Comparison of ENCODE assay signal across 1 cellular context in genomic region chr5:32330126-32330971, GRCh38.
TF ChIP-seq lines count a peak whose summit lies in the region.

No MANE protein-coding gene starts in this region.

TF ChIP-seq in HepG2, 621 proteins besides CTCF, POLR2A, EP300 and RAD21 (continued from another document and continues in another):
- TF ChIP-seq ZFP91 (CRISPR knock-in tag; IDR thresholded peaks at IDR 0.05; ENCODE audit: borderline replicate concordance), result peak; percentile 36; the same call in 1 of the 2 replicates
- no peak for TF ChIP-seq XBP1 (CRISPR knock-in tag; IDR thresholded peaks at IDR 0.05)
- no peak for TF ChIP-seq DBP (CRISPR knock-in tag; IDR thresholded peaks at IDR 0.05; ENCODE audit: not compliant biosample characterization)
- no peak for TF ChIP-seq PCBP1 (IDR thresholded peaks at IDR 0.05; ENCODE audit: borderline replicate concordance, low read depth, low read length)
- peak; percentile 73; the same call in 1 of the 2 replicates for TF ChIP-seq SALL1 (CRISPR knock-in tag; IDR thresholded peaks at IDR 0.05)
- no peak for TF ChIP-seq ZNF607 (CRISPR knock-in tag; IDR thresholded peaks at IDR 0.05; ENCODE audit: borderline replicate concordance)
- TF ChIP-seq ETV5 (CRISPR knock-in tag; IDR thresholded peaks at IDR 0.05; ENCODE audit: borderline replicate concordance), result peak; percentile 50; the same call in 1 of the 2 replicates
- no peak for TF ChIP-seq PHF21A (CRISPR knock-in tag; IDR thresholded peaks at IDR 0.05)
- no peak for TF ChIP-seq NR3C1 (CRISPR knock-in tag; IDR thresholded peaks at IDR 0.05)
- no peak for TF ChIP-seq ZNF264 (CRISPR knock-in tag; IDR thresholded peaks at IDR 0.05)
- no peak for TF ChIP-seq ZNF652 (CRISPR knock-in tag; IDR thresholded peaks at IDR 0.05; ENCODE audit: borderline replicate concordance, low read depth)
- no peak for TF ChIP-seq ZNF660 (CRISPR knock-in tag; IDR thresholded peaks at IDR 0.05; ENCODE audit: borderline replicate concordance, low read depth)
- TF ChIP-seq TGIF2 (CRISPR knock-in tag; IDR thresholded peaks at IDR 0.05), result no peak
- TF ChIP-seq ZNF570 (CRISPR knock-in tag; IDR thresholded peaks at IDR 0.05; ENCODE audit: borderline replicate concordance), result no peak
- no peak for TF ChIP-seq ZNF597 (CRISPR knock-in tag; IDR thresholded peaks at IDR 0.05)
- no peak for TF ChIP-seq ZNF276 (CRISPR knock-in tag; IDR thresholded peaks at IDR 0.05; ENCODE audit: low read depth)
- TF ChIP-seq ZNF557 (CRISPR knock-in tag; IDR thresholded peaks at IDR 0.05), result no peak
- 0 out of 2 replicates have a peak, but pooled peaks have one; percentile 18 for TF ChIP-seq KDM5B (CRISPR knock-in tag; IDR thresholded peaks at IDR 0.05; ENCODE audit: borderline replicate concordance)
- no peak for TF ChIP-seq PRDM15 (CRISPR knock-in tag; IDR thresholded peaks at IDR 0.05)
- TF ChIP-seq ATAD3A (CRISPR knock-in tag; IDR thresholded peaks at IDR 0.05), result no peak
- no peak for TF ChIP-seq CENPBD1 (CRISPR knock-in tag; IDR thresholded peaks at IDR 0.05; ENCODE audit: borderline replicate concordance, low read depth)
- TF ChIP-seq IRX3 (CRISPR knock-in tag; IDR thresholded peaks at IDR 0.05; ENCODE audit: borderline replicate concordance, low read depth), result no peak
- no peak for TF ChIP-seq ZBTB34 (CRISPR knock-in tag; IDR thresholded peaks at IDR 0.05)
- no peak for TF ChIP-seq DNMT3B (CRISPR knock-in tag; conservative IDR thresholded peaks at IDR 0.05)
- TF ChIP-seq ELK4 (CRISPR knock-in tag; IDR thresholded peaks at IDR 0.05; ENCODE audit: borderline replicate concordance), result no peak
- TF ChIP-seq PATZ1 (CRISPR knock-in tag; IDR thresholded peaks at IDR 0.05), result no peak
- TF ChIP-seq ZNF263 (CRISPR knock-in tag; IDR thresholded peaks at IDR 0.05), result 0 out of 2 replicates have a peak, but pooled peaks have one; percentile 15
- no peak for TF ChIP-seq NCOR1 (IDR thresholded peaks at IDR 0.05; ENCODE audit: borderline replicate concordance, low read length)
- TF ChIP-seq ETV6 (CRISPR knock-in tag; conservative IDR thresholded peaks at IDR 0.05), result no peak
- TF ChIP-seq ZNF747 (CRISPR knock-in tag; IDR thresholded peaks at IDR 0.05; ENCODE audit: borderline replicate concordance), result no peak
- TF ChIP-seq ZNF282 (IDR thresholded peaks at IDR 0.05; ENCODE audit: partially characterized antibody), result no peak
- no peak for TF ChIP-seq TEAD2 (CRISPR knock-in tag; IDR thresholded peaks at IDR 0.05)
- TF ChIP-seq PAX8 (CRISPR knock-in tag; IDR thresholded peaks at IDR 0.05; ENCODE audit: borderline replicate concordance), result no peak
- no peak for TF ChIP-seq DMAP1 (CRISPR knock-in tag; IDR thresholded peaks at IDR 0.05)
- no peak for TF ChIP-seq ZNF383 (CRISPR knock-in tag; IDR thresholded peaks at IDR 0.05; ENCODE audit: borderline replicate concordance)
- no peak for TF ChIP-seq ZNF879 (CRISPR knock-in tag; IDR thresholded peaks at IDR 0.05)
- no peak for TF ChIP-seq ZNF761 (CRISPR knock-in tag; conservative IDR thresholded peaks at IDR 0.05)
- TF ChIP-seq BCLAF1 (IDR thresholded peaks at IDR 0.05), result no peak
- no peak for TF ChIP-seq ZNF251 (CRISPR knock-in tag; IDR thresholded peaks at IDR 0.05)
- TF ChIP-seq KMT2B (CRISPR knock-in tag; IDR thresholded peaks at IDR 0.05), result no peak
- no peak for TF ChIP-seq ZNF790 (CRISPR knock-in tag; IDR thresholded peaks at IDR 0.05; ENCODE audit: borderline replicate concordance)
- no peak for TF ChIP-seq ATRX (CRISPR knock-in tag; IDR thresholded peaks at IDR 0.05; ENCODE audit: borderline replicate concordance)
- no peak for TF ChIP-seq ARNT (IDR thresholded peaks at IDR 0.05)
